ENCODE assay signal across 34 cellular contexts in the genomic region with DNA sequence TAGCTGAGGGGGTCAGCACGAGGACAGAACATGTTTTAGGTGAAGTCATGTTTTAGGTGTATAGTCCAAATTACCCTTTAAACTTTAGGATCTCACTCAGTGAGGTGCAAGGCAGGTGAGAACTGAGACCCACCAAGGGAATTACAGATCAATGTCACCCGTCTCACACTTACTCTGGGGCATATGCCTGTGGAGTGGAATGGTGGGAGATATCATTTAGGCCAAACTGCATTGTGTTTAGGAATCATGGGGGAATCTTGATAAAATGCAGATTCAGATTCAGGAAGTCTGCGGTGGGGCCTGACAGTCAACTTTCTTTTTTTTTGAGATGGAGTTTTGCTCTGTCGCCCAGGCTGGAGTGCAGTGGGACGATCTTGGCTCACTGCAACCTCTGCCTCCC. TPM values are rescaled to one million over a fixed set of nuclear protein-coding genes. Genes with fewer than 3 reads are reported as not detected.
"Had no signal": no experiment of that assay in that cellular context is flagged by ENCODE, and none has a peak within 500 bp of the region (broad histone marks: within the 10 kb centered on the region; RNA-seq: fewer than 3 reads in every experiment).

No MANE protein-coding gene starts in this region.

- DNase-seq: activated CD4-positive, alpha-beta memory T cell treated with anti-CD3 and anti-CD28 coated beads for 36 hours; activated CD4-positive, alpha-beta T cell treated with anti-CD3 and anti-CD28 coated beads for 36 hours; activated CD4-positive, alpha-beta T cell treated with anti-CD3 and anti-CD28 coated beads, Interleukin-2, amount 10 ng/mL, durations not matched to agents 24 days and 14 days; activated CD4-positive, CD25-positive, alpha-beta regulatory T cell; activated CD4-positive, CD25-positive, alpha-beta regulatory T cell treated with anti-CD3 and anti-CD28 coated beads, Interleukin-2, amount 50 U/mL, for 72 hours; activated CD8-positive, alpha-beta memory T cell treated with anti-CD3 and anti-CD28 coated beads, Interleukin-2, amount 10 ng/mL, durations not matched to agents 7 days and 5 days; activated CD8-positive, alpha-beta memory T cell treated with anti-CD3 and anti-CD28 coated beads, Interleukin-2, amount 50 U/mL, for 4 hours; activated CD8-positive, alpha-beta T cell treated with anti-CD3 and anti-CD28 coated beads, Interleukin-2, amount 10 ng/mL, durations not matched to agents 7 days and 5 days; activated effector memory CD4-positive, alpha-beta T cell treated with anti-CD3 and anti-CD28 coated beads, Interleukin-2, amount 50 U/mL, for 16 hours; activated naive CD4-positive, alpha-beta T cell treated with anti-CD3 and anti-CD28 coated beads for 36 hours; activated naive CD8-positive, alpha-beta T cell treated with anti-CD3 and anti-CD28 coated beads for 36 hours; activated naive CD8-positive, alpha-beta T cell treated with anti-CD3 and anti-CD28 coated beads, Interleukin-2, amount 50 U/mL, for 24 hours; activated T-cell treated with anti-CD3 and anti-CD28 coated beads, Interleukin-2, amount 50 U/mL, for 1 hour; activated T-cell treated with anti-CD3 and anti-CD28 coated beads, Interleukin-2, amount 50 U/mL, for 48 hours; adrenal gland; amygdala; aorta; body of pancreas; caudate nucleus; cortex of kidney; effector CD8-positive, alpha-beta T cell; foreskin fibroblast; head of caudate nucleus; T-helper 17 cell; T1000; WERI-Rb-1 had no signal

- ATAC-seq: activated CD4-positive, alpha-beta T cell treated with anti-CD3 and anti-CD28 coated beads for 36 hours; activated CD8-positive, alpha-beta memory T cell treated with anti-CD3 and anti-CD28 coated beads, Interleukin-2, amount 10 ng/mL, durations not matched to agents 7 days and 5 days; activated CD8-positive, alpha-beta T cell treated with anti-CD3 and anti-CD28 coated beads, Interleukin-2, amount 10 ng/mL, durations not matched to agents 7 days and 5 days; activated naive CD8-positive, alpha-beta T cell treated with anti-CD3 and anti-CD28 coated beads, Interleukin-2, amount 50 U/mL, for 24 hours; body of pancreas; esophagus mucosa; T-helper 17 cell had no signal

- H3K9me3 Mint-ChIP-seq: activated CD4-positive, alpha-beta memory T cell treated with anti-CD3 and anti-CD28 coated beads for 36 hours; activated CD4-positive, alpha-beta T cell treated with anti-CD3 and anti-CD28 coated beads, Interleukin-2, amount 10 ng/mL, durations not matched to agents 24 days and 14 days; activated naive CD4-positive, alpha-beta T cell treated with anti-CD3 and anti-CD28 coated beads for 36 hours; activated naive CD4-positive, alpha-beta T cell treated with anti-CD3 and anti-CD28 coated beads, Interleukin-2, amount 50 U/mL, for 24 hours; activated naive CD8-positive, alpha-beta T cell treated with anti-CD3 and anti-CD28 coated beads for 36 hours; activated naive CD8-positive, alpha-beta T cell treated with anti-CD3 and anti-CD28 coated beads, Interleukin-2, amount 50 U/mL, for 24 hours; activated T-helper 1 cell treated with anti-CD3 and anti-CD28 coated beads, Interleukin-12 subunit alpha, Interleukin-12 subunit beta, Interleukin-2, Interleukin-4 antibody, amounts not matched to agents 30 ng/mL and 10 ng/mL and 1 ng/mL, durations not matched to agents 14 hours and 24 hours and 36 hours; activated T-helper 2 cell treated with anti-CD3 and anti-CD28 coated beads, Interferon-gamma antibody, Interleukin-2, Interleukin-4, amounts not matched to agents 10 μg/mL and 5 μg/mL and 100 μg/mL, durations not matched to agents 14 hours and 24 hours and 36 hours; T-helper 2 cell treated with Interferon-gamma antibody and Interleukin-4, amounts not matched to agents 5 μg/mL and 100 μg/mL, for 36 hours had no signal

- H3K4me3 Mint-ChIP-seq: activated CD4-positive, alpha-beta memory T cell treated with anti-CD3 and anti-CD28 coated beads for 36 hours; activated CD4-positive, alpha-beta T cell treated with anti-CD3 and anti-CD28 coated beads for 36 hours; activated CD4-positive, alpha-beta T cell treated with anti-CD3 and anti-CD28 coated beads, Interleukin-2, amount 10 ng/mL, durations not matched to agents 24 days and 14 days; activated CD8-positive, alpha-beta memory T cell treated with anti-CD3 and anti-CD28 coated beads, Interleukin-2, amount 10 ng/mL, durations not matched to agents 7 days and 5 days; activated CD8-positive, alpha-beta T cell treated with anti-CD3 and anti-CD28 coated beads, Interleukin-2, amount 10 ng/mL, durations not matched to agents 7 days and 5 days; activated naive CD4-positive, alpha-beta T cell treated with anti-CD3 and anti-CD28 coated beads for 36 hours; activated naive CD4-positive, alpha-beta T cell treated with anti-CD3 and anti-CD28 coated beads, Interleukin-2, amount 50 U/mL, for 24 hours; activated naive CD8-positive, alpha-beta T cell treated with anti-CD3 and anti-CD28 coated beads for 36 hours; activated naive CD8-positive, alpha-beta T cell treated with anti-CD3 and anti-CD28 coated beads, Interleukin-2, amount 50 U/mL, for 24 hours; activated T-helper 1 cell treated with anti-CD3 and anti-CD28 coated beads, Interleukin-12 subunit alpha, Interleukin-12 subunit beta, Interleukin-2, Interleukin-4 antibody, amounts not matched to agents 30 ng/mL and 10 ng/mL and 1 ng/mL, durations not matched to agents 14 hours and 24 hours and 36 hours; T-helper 17 cell; T-helper 2 cell treated with Interferon-gamma antibody and Interleukin-4, amounts not matched to agents 5 μg/mL and 100 μg/mL, for 36 hours had no signal

- H3K27ac ChIP-seq: adrenal gland, body of pancreas, WERI-Rb-1 had no signal

- H3K27me3 ChIP-seq: adrenal gland, body of pancreas had no signal

- H3K27me3 Mint-ChIP-seq: activated CD4-positive, alpha-beta T cell treated with anti-CD3 and anti-CD28 coated beads for 36 hours; activated CD8-positive, alpha-beta memory T cell treated with anti-CD3 and anti-CD28 coated beads, Interleukin-2, amount 10 ng/mL, durations not matched to agents 7 days and 5 days; activated naive CD4-positive, alpha-beta T cell treated with anti-CD3 and anti-CD28 coated beads, Interleukin-2, amount 50 U/mL, for 24 hours; activated naive CD8-positive, alpha-beta T cell treated with anti-CD3 and anti-CD28 coated beads for 36 hours; activated naive CD8-positive, alpha-beta T cell treated with anti-CD3 and anti-CD28 coated beads, Interleukin-2, amount 50 U/mL, for 24 hours; T-helper 17 cell had no signal

- H3K27ac Mint-ChIP-seq: activated CD4-positive, alpha-beta memory T cell treated with anti-CD3 and anti-CD28 coated beads for 36 hours; activated CD4-positive, alpha-beta T cell treated with anti-CD3 and anti-CD28 coated beads for 36 hours; activated CD4-positive, alpha-beta T cell treated with anti-CD3 and anti-CD28 coated beads, Interleukin-2, amount 10 ng/mL, durations not matched to agents 24 days and 14 days; activated CD8-positive, alpha-beta memory T cell treated with anti-CD3 and anti-CD28 coated beads, Interleukin-2, amount 10 ng/mL, durations not matched to agents 7 days and 5 days; activated CD8-positive, alpha-beta T cell treated with anti-CD3 and anti-CD28 coated beads, Interleukin-2, amount 10 ng/mL, durations not matched to agents 7 days and 5 days; activated naive CD4-positive, alpha-beta T cell treated with anti-CD3 and anti-CD28 coated beads for 36 hours; activated naive CD4-positive, alpha-beta T cell treated with anti-CD3 and anti-CD28 coated beads, Interleukin-2, amount 50 U/mL, for 24 hours; activated naive CD8-positive, alpha-beta T cell treated with anti-CD3 and anti-CD28 coated beads for 36 hours; activated naive CD8-positive, alpha-beta T cell treated with anti-CD3 and anti-CD28 coated beads, Interleukin-2, amount 50 U/mL, for 24 hours; activated T-helper 1 cell treated with anti-CD3 and anti-CD28 coated beads, Interleukin-12 subunit alpha, Interleukin-12 subunit beta, Interleukin-2, Interleukin-4 antibody, amounts not matched to agents 30 ng/mL and 10 ng/mL and 1 ng/mL, durations not matched to agents 14 hours and 24 hours and 36 hours; activated T-helper 2 cell treated with anti-CD3 and anti-CD28 coated beads, Interferon-gamma antibody, Interleukin-2, Interleukin-4, amounts not matched to agents 10 μg/mL and 5 μg/mL and 100 μg/mL, durations not matched to agents 14 hours and 24 hours and 36 hours; T-helper 17 cell; T-helper 2 cell treated with Interferon-gamma antibody and Interleukin-4, amounts not matched to agents 5 μg/mL and 100 μg/mL, for 36 hours had no signal

- H3K9me3 ChIP-seq: adrenal gland, body of pancreas had no signal

- H3K4me3 ChIP-seq: adrenal gland, body of pancreas had no signal

RNA-seq across cellular contexts. Expression of a gene that starts 47.3 kb away (rescaled TPM):
- total RNA-seq: activated CD4-positive, alpha-beta memory T cell treated with anti-CD3 and anti-CD28 coated beads for 36 hours; activated CD4-positive, alpha-beta T cell treated with anti-CD3 and anti-CD28 coated beads for 36 hours; activated CD4-positive, alpha-beta T cell treated with anti-CD3 and anti-CD28 coated beads, Interleukin-2, amount 10 ng/mL, durations not matched to agents 24 days and 14 days; activated CD8-positive, alpha-beta memory T cell treated with anti-CD3 and anti-CD28 coated beads for 36 hours; activated CD8-positive, alpha-beta memory T cell treated with anti-CD3 and anti-CD28 coated beads, Interleukin-2, amount 10 ng/mL, durations not matched to agents 7 days and 5 days; activated CD8-positive, alpha-beta T cell treated with anti-CD3 and anti-CD28 coated beads, Interleukin-2, amount 10 ng/mL, durations not matched to agents 7 days and 5 days; activated naive CD4-positive, alpha-beta T cell treated with anti-CD3 and anti-CD28 coated beads for 36 hours; activated naive CD8-positive, alpha-beta T cell treated with anti-CD3 and anti-CD28 coated beads for 36 hours; activated T-helper 1 cell treated with anti-CD3 and anti-CD28 coated beads, Interleukin-12 subunit alpha, Interleukin-12 subunit beta, Interleukin-2, Interleukin-4 antibody, amounts not matched to agents 30 ng/mL and 10 ng/mL and 1 ng/mL, durations not matched to agents 14 hours and 24 hours and 36 hours; activated T-helper 2 cell treated with anti-CD3 and anti-CD28 coated beads, Interferon-gamma antibody, Interleukin-2, Interleukin-4, amounts not matched to agents 10 μg/mL and 5 μg/mL and 100 μg/mL, durations not matched to agents 14 hours and 24 hours and 36 hours; body of pancreas; dermis microvascular lymphatic vessel endothelial cell; epithelial cell of proximal tubule had no signal
